ENCODE assay signal across 1 cellular context in the genomic region with DNA sequence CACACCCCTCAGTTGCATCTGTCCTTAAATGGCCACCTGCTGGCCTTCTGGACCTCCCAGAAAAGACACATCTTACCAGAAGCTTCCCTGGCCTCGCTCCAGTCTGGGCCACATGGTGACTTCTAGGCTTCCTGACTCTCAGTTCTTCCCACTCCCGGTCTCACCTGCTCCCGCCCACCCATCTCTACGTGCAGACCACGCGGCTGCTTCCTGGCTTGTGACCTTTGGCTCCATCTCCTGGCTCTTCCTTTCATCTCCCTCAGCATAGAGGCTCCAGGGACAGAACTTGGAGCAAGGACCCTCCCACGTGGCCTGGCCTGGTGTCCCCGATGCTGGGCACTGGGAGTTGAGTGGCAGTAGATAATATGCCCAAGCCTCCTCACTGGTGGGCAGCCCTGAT.
TF ChIP-seq lines count a peak whose summit lies in the region.

No MANE protein-coding gene starts in this region.

TF ChIP-seq in HepG2, 621 proteins besides CTCF, POLR2A, EP300 and RAD21 (continued from another document and continues in another):
- TF ChIP-seq HMGXB4 (CRISPR knock-in tag; IDR thresholded peaks at IDR 0.05; ENCODE audit: borderline replicate concordance in 1 of 2, low read depth in 1 of 2) = peak; percentile 65; a peak in 1 of 4 replicates
- TF ChIP-seq JUND (CRISPR knock-in tag; IDR thresholded peaks at IDR 0.05) = peak; percentile 40; the same call in 1 of the 2 replicates
- TF ChIP-seq ZNF501 (CRISPR knock-in tag; IDR thresholded peaks at IDR 0.05) = peak; percentile 71; the same call in 1 of the 2 replicates
- TF ChIP-seq, protein P1, sequence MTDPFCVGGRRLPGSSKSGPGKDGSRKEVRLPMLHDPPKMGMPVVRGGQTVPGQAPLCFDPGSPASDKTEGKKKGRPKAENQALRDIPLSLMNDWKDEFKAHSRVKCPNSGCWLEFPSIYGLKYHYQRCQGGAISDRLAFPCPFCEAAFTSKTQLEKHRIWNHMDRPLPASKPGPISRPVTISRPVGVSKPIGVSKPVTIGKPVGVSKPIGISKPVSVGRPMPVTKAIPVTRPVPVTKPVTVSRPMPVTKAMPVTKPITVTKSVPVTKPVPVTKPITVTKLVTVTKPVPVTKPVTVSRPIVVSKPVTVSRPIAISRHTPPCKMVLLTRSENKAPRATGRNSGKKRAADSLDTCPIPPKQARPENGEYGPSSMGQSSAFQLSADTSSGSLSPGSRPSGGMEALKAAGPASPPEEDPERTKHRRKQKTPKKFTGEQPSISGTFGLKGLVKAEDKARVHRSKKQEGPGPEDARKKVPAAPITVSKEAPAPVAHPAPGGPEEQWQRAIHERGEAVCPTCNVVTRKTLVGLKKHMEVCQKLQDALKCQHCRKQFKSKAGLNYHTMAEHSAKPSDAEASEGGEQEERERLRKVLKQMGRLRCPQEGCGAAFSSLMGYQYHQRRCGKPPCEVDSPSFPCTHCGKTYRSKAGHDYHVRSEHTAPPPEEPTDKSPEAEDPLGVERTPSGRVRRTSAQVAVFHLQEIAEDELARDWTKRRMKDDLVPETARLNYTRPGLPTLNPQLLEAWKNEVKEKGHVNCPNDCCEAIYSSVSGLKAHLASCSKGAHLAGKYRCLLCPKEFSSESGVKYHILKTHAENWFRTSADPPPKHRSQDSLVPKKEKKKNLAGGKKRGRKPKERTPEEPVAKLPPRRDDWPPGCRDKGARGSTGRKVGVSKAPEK (CRISPR knock-in tag; IDR thresholded peaks at IDR 0.05; ENCODE audit: borderline replicate concordance) = no peak
- TF ChIP-seq, protein P2, sequence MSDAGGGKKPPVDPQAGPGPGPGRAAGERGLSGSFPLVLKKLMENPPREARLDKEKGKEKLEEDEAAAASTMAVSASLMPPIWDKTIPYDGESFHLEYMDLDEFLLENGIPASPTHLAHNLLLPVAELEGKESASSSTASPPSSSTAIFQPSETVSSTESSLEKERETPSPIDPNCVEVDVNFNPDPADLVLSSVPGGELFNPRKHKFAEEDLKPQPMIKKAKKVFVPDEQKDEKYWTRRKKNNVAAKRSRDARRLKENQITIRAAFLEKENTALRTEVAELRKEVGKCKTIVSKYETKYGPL (CRISPR knock-in tag; IDR thresholded peaks at IDR 0.05) = peak; percentile 51; the same call in 1 of the 2 replicates
- no peak for TF ChIP-seq ZNF883 (CRISPR knock-in tag; IDR thresholded peaks at IDR 0.05; ENCODE audit: not compliant biosample characterization)
- TF ChIP-seq ETV6 (CRISPR knock-in tag; conservative IDR thresholded peaks at IDR 0.05) = 0 out of 2 replicates have a peak, but pooled peaks have one; percentile 58
- no peak for TF ChIP-seq ZNF354B (CRISPR knock-in tag; IDR thresholded peaks at IDR 0.05)
- TF ChIP-seq NR3C1 (CRISPR knock-in tag; IDR thresholded peaks at IDR 0.05) = no peak
- peak; percentile 90; the same call in 1 of the 2 replicates for TF ChIP-seq PRDM4 (CRISPR knock-in tag; IDR thresholded peaks at IDR 0.05; ENCODE audit: borderline replicate concordance)
- TF ChIP-seq ZNF766 (CRISPR knock-in tag; IDR thresholded peaks at IDR 0.05; ENCODE audit: borderline replicate concordance) = peak; percentile 86; the same call in 1 of the 2 replicates
- TF ChIP-seq ZNF441 (CRISPR knock-in tag; IDR thresholded peaks at IDR 0.05; ENCODE audit: borderline replicate concordance) = peak; percentile 94
- no peak for TF ChIP-seq GATA4 (IDR thresholded peaks at IDR 0.05; ENCODE audit: borderline replicate concordance, low read depth)
- peak; percentile 40; the same call in 1 of the 2 replicates for TF ChIP-seq BCL6 (CRISPR knock-in tag; IDR thresholded peaks at IDR 0.05)
- TF ChIP-seq MLLT10 (CRISPR knock-in tag; IDR thresholded peaks at IDR 0.05) = no peak
- 0 out of 2 replicates have a peak, but pooled peaks have one; percentile 42 for TF ChIP-seq ZNF329 (CRISPR knock-in tag; IDR thresholded peaks at IDR 0.05; ENCODE audit: low read depth)
- TF ChIP-seq MAZ (IDR thresholded peaks at IDR 0.05; ENCODE audit: borderline replicate concordance, low read depth, low read length) = no peak
- no peak; the same call in 1 of the 2 replicates for TF ChIP-seq MAZ (CRISPR knock-in tag; IDR thresholded peaks at IDR 0.05; ENCODE audit: low read depth)
- peak; percentile 87; the same call in 1 of the 2 replicates for TF ChIP-seq ZNF780A (CRISPR knock-in tag; IDR thresholded peaks at IDR 0.05)
- TF ChIP-seq PLSCR1 (CRISPR knock-in tag; IDR thresholded peaks at IDR 0.05; ENCODE audit: borderline replicate concordance) = no peak
- peak; percentile 98 for TF ChIP-seq NFKB2 (CRISPR knock-in tag; IDR thresholded peaks at IDR 0.05; ENCODE audit: borderline replicate concordance)
- TF ChIP-seq POGZ (CRISPR knock-in tag; IDR thresholded peaks at IDR 0.05) = peak; percentile 59; the same call in 1 of the 2 replicates
- no peak for TF ChIP-seq ZNF468 (CRISPR knock-in tag; IDR thresholded peaks at IDR 0.05)
- peak; percentile 69; the same call in 1 of the 2 replicates for TF ChIP-seq MIXL1 (CRISPR knock-in tag; IDR thresholded peaks at IDR 0.05)
- TF ChIP-seq ZNF672 (CRISPR knock-in tag; IDR thresholded peaks at IDR 0.05) = peak; percentile 28; the same call in 1 of the 2 replicates
- no peak for TF ChIP-seq TAF15 (IDR thresholded peaks at IDR 0.05; ENCODE audit: low read depth, low read length, poor library complexity, severe bottlenecking)
- no peak for TF ChIP-seq ZNF234 (CRISPR knock-in tag; conservative IDR thresholded peaks at IDR 0.05)
- TF ChIP-seq SP2 (CRISPR knock-in tag; IDR thresholded peaks at IDR 0.05) = no peak
- TF ChIP-seq ZNF512 (CRISPR knock-in tag; IDR thresholded peaks at IDR 0.05) = no peak
- TF ChIP-seq, protein P3, sequence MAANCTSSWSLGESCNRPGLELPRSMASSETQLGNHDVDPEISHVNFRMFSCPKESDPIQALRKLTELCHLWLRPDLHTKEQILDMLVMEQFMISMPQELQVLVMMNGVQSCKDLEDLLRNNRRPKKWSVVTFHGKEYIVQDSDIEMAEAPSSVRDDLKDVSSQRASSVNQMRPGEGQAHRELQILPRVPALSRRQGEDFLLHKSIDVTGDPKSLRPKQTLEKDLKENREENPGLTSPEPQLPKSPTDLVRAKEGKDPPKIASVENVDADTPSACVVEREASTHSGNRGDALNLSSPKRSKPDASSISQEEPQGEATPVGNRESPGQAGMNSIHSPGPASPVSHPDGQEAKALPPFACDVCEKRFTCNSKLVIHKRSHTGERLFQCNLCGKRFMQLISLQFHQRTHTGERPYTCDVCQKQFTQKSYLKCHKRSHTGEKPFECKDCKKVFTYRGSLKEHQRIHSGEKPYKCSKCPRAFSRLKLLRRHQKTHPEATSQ (CRISPR knock-in tag; IDR thresholded peaks at IDR 0.05; ENCODE audit: borderline replicate concordance) = 0 out of 2 replicates have a peak, but pooled peaks have one; percentile 78
- peak; percentile 30; the same call in 1 of the 2 replicates for TF ChIP-seq SMC3 (IDR thresholded peaks at IDR 0.05; ENCODE audit: low read length)
- 0 out of 2 replicates have a peak, but pooled peaks have one; percentile 54 for TF ChIP-seq ZNF503 (CRISPR knock-in tag; IDR thresholded peaks at IDR 0.05)
- TF ChIP-seq, protein P4, sequence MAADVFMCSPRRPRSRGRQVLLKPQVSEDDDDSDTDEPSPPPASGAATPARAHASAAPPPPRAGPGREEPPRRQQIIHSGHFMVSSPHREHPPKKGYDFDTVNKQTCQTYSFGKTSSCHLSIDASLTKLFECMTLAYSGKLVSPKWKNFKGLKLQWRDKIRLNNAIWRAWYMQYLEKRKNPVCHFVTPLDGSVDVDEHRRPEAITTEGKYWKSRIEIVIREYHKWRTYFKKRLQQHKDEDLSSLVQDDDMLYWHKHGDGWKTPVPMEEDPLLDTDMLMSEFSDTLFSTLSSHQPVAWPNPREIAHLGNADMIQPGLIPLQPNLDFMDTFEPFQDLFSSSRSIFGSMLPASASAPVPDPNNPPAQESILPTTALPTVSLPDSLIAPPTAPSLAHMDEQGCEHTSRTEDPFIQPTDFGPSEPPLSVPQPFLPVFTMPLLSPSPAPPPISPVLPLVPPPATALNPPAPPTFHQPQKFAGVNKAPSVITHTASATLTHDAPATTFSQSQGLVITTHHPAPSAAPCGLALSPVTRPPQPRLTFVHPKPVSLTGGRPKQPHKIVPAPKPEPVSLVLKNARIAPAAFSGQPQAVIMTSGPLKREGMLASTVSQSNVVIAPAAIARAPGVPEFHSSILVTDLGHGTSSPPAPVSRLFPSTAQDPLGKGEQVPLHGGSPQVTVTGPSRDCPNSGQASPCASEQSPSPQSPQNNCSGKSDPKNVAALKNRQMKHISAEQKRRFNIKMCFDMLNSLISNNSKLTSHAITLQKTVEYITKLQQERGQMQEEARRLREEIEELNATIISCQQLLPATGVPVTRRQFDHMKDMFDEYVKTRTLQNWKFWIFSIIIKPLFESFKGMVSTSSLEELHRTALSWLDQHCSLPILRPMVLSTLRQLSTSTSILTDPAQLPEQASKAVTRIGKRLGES (CRISPR knock-in tag; IDR thresholded peaks at IDR 0.05; ENCODE audit: borderline replicate concordance) = peak; percentile 81
- no peak for TF ChIP-seq SP1 (IDR thresholded peaks at IDR 0.05)
- TF ChIP-seq SP1 (CRISPR knock-in tag; IDR thresholded peaks at IDR 0.05) = peak; percentile 47; the same call in 1 of the 2 replicates
- no peak for TF ChIP-seq DNMT1 (CRISPR knock-in tag; IDR thresholded peaks at IDR 0.05)
- TF ChIP-seq, protein P5, sequence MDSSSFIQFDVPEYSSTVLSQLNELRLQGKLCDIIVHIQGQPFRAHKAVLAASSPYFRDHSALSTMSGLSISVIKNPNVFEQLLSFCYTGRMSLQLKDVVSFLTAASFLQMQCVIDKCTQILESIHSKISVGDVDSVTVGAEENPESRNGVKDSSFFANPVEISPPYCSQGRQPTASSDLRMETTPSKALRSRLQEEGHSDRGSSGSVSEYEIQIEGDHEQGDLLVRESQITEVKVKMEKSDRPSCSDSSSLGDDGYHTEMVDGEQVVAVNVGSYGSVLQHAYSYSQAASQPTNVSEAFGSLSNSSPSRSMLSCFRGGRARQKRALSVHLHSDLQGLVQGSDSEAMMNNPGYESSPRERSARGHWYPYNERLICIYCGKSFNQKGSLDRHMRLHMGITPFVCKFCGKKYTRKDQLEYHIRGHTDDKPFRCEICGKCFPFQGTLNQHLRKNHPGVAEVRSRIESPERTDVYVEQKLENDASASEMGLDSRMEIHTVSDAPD (CRISPR knock-in tag; IDR thresholded peaks at IDR 0.05) = peak; percentile 48; the same call in 1 of the 2 replicates
- TF ChIP-seq JUN (CRISPR knock-in tag; IDR thresholded peaks at IDR 0.05) = peak; percentile 62
